8 cellular contexts compared by ENCODE assay signal in genomic region chr17:8630227-8630801, GRCh38. TPM values are rescaled to one million over a fixed set of nuclear protein-coding genes. Genes with fewer than 3 reads are reported as not detected.
DNase-seq lines count a peak whose midpoint lies in the region; TF ChIP-seq lines count a peak whose summit lies in the region.

Gene MYH10, minus strand, starts transcription at chr17:8630725. Its CDS starts 7,479 bp downstream, at chr17:8623246.

- DNase-seq in MG63 (no peak), dorsolateral prefrontal cortex (peak in 1 of 10 donors; percentile 10), uterus (peak in 1 of 2 donors; percentile 37), kidney tubule cell (ENCODE audit: low spot score) (no peak), ecto neural progenitor cell (ENCODE audit: low spot score) (no peak), NCI-H446 treated with DMSO at 0.1 percent for 48 hours (lab: John Stamatoyannopoulos, UW) (no peak)

- H3K36me3 ChIP-seq in BLaER1 (peaks cover 5% of the 10 kb centered on the region; the same call in 1 of the 2 replicates), MG63 (no peaks in the 10 kb centered on the region), uterus (no peaks in the 10 kb centered on the region)

- peak within 1 kb of the TSS; percentile 89 for H3K27ac ChIP-seq in BLaER1
- peak within 1 kb of the TSS in 56 of 59 donors; percentile 49 to 93 (median 85) for H3K27ac ChIP-seq in dorsolateral prefrontal cortex
- peak within 1 kb of the TSS; percentile 84 for H3K27ac ChIP-seq in uterus

- peak within 1 kb of the TSS; percentile 85 for H3K9ac ChIP-seq in BLaER1

- H3K4me2 ChIP-seq in BLaER1 = peak within 1 kb of the TSS; percentile 92

- TF ChIP-seq POLR2A in uterus (IDR thresholded peaks at IDR 0.05) = peak; percentile 66 to 68

- no peaks in the 10 kb centered on the region for H3K9me3 ChIP-seq in BLaER1
- no peaks in the 10 kb centered on the region for H3K9me3 ChIP-seq in MG63
- H3K9me3 ChIP-seq in mononuclear cell (ENCODE audit: low read depth, low read length) = no peaks in the 10 kb centered on the region
- no peaks in the 10 kb centered on the region for H3K9me3 ChIP-seq in uterus

- peak in 8 of 56 donors; percentile 4 to 19 (median 7) for TF ChIP-seq CTCF in dorsolateral prefrontal cortex (IDR thresholded peaks at IDR 0.05 in 54 of 56, conservative IDR thresholded peaks at IDR 0.05 in 2 of 56; ENCODE audit: low read depth in 1 of 56, partially characterized antibody in 56 of 56)
- TF ChIP-seq CTCF in uterus (IDR thresholded peaks at IDR 0.05) = peak in 2 of 4 experiments; percentile 43 to 49

- peaks cover 26% of the 10 kb centered on the region for H4K20me1 ChIP-seq in BLaER1

- intact Hi-C loops in dorsolateral prefrontal cortex (cut with DNase I) (loop anchor here (5.0 to 10.0 kb wide), 3 partner anchors 114 to 193 kb away; partner anchors contain the start of genes CCDC42 (in 2 of the 2) and NDEL1 (in 1 of the 2)), uterus (cut with DNase I; ENCODE audit: low total_unique reads) (no loop called here)

- H3K4me3 ChIP-seq in BLaER1 (peak within 1 kb of the TSS; percentile 87), MG63 (peak within 1 kb of the TSS; percentile 90), dorsolateral prefrontal cortex (peak within 1 kb of the TSS; percentile 68 to 98 (median 92)), mononuclear cell (ENCODE audit: low read length) (peak within 1 kb of the TSS; percentile 47), uterus (peak within 1 kb of the TSS; percentile 80 to 96)

- no peaks in the 10 kb centered on the region for H3K27me3 ChIP-seq in BLaER1
- peaks cover 7% of the 10 kb centered on the region; the same call in 1 of the 2 replicates for H3K27me3 ChIP-seq in MG63
- no peaks in the 10 kb centered on the region for H3K27me3 ChIP-seq in dorsolateral prefrontal cortex
- H3K27me3 ChIP-seq in mononuclear cell (ENCODE audit: insufficient read depth, low read length) = peaks cover 63% of the 10 kb centered on the region
- H3K27me3 ChIP-seq in uterus = no peaks in the 10 kb centered on the region

- peaks cover 29% of the 10 kb centered on the region for H3K4me1 ChIP-seq in BLaER1
- peaks cover 14% of the 10 kb centered on the region for H3K4me1 ChIP-seq in mononuclear cell (ENCODE audit: insufficient read depth, low read length)
- no peaks in the 10 kb centered on the region for H3K4me1 ChIP-seq in uterus

RNA-seq across cellular contexts. Expression of gene MYH10, which starts in this region (rescaled TPM):
- total RNA-seq in MG63 (2014; rRNA removed; shearing (Covaris generic); ENCODE audit: low replicate concordance) = 24.3 and 36.7 TPM in 2 replicates
- total RNA-seq in dorsolateral prefrontal cortex = 100 to 1,000 TPM in 108 of 120 experiments, 10 to 100 TPM in 12; 56.0 to 204 (median 131) TPM
- 0.52 TPM for total RNA-seq in mononuclear cell
- 100 to 1,000 TPM in 1 of 4 donors, 10 to 100 TPM in 3; 39.1 to 229 (median 65.0) TPM for total RNA-seq in uterus

Comparison
In these comparisons a context has a peak if more than half of its experiments do, and no peak if none do; other contexts are left out.
1. RNA of gene MYH10 (total RNA-seq): 56.0 to 204 TPM in dorsolateral prefrontal cortex, 39.1 to 229 TPM in uterus and 24.3 to 36.7 TPM in MG63; 0.52 TPM in mononuclear cell (single experiment); every median in the first group is over 10 times any median in the second.
2. Peak in every context shown above with its lines, with median percentiles within 50 percentile points of each other: H3K27ac ChIP-seq and H3K4me3 ChIP-seq.